In the genomic region with DNA sequence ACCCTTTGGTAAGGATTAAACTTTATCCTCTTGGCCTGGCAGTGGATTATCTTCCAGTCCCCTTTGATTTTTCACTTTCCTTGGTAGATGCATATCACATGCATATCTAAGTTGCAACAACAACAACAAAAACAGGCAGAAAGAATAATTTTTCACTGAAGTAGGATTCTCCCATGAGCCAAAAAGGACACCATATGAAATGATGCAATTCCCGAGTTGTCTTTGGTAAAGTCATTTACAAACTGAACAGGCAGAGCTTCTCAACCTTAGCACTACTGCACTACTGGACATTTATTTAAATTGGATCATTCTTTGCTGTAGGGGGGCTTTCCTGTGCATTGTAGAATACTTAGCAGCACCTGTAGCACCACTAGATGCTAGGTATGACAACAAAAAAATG, we compare ENCODE assay signal across 5 cellular contexts.
"Had no signal": no experiment of that assay in that cellular context is flagged by ENCODE, and none has a peak within 500 bp of the region (broad histone marks: within the 10 kb centered on the region; RNA-seq: fewer than 3 reads in every experiment).

No MANE protein-coding gene starts in this region.

- H3K27ac ChIP-seq: KMS-11 had no signal

- ATAC-seq: GM23338 had no signal

- H3K4me2 ChIP-seq: GM23338, KMS-11 had no signal

- H3K4me3 ChIP-seq: GM23338 had no signal

- H3K9ac ChIP-seq: KMS-11 had no signal

- DNase-seq: H9, HCEC 1CT, KBM-7 had no signal
